ENCODE assay signal across 8 cellular contexts in the genomic region with DNA sequence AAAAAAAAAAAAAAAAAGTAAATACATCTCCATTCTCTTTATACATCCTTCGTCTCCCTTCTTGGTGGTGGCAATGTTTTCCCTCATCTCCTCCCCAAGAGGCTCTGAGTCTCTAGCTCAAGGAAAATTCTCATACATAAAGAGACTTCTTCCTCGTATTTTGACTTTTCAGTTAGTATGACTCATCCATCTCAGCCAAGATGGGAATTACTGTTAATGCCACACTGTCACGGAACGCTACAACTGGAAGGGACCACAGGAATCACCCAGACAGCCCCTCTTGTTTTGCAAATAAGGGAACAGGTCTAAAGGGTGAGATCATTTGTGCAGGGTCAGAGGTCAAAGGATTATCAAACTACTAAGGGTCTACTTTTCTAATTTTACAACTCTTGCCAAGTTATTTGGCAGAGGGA. TPM values are rescaled to one million over a fixed set of nuclear protein-coding genes. Genes with fewer than 3 reads are reported as not detected.
DNase-seq lines count a peak whose midpoint lies in the region; ATAC-seq and TF ChIP-seq lines count a peak whose summit lies in the region.

No MANE protein-coding gene starts in this region.

- H3K4me1 Mint-ChIP-seq in activated CD4-positive, alpha-beta T cell treated with anti-CD3 and anti-CD28 coated beads for 36 hours: peaks cover 79% of the 10 kb centered on the region

- POLR2A ChIA-PET in activated CD4-positive, alpha-beta T cell treated with anti-CD3 and anti-CD28 coated beads for 36 hours (lab: Charles Lee): no interaction called here

- intact Hi-C loops in activated CD4-positive, alpha-beta T cell treated with anti-CD3 and anti-CD28 coated beads for 36 hours (cut with DNase I, micrococcal nuclease): loop anchor here (1.0 to 2.0 kb wide), 2 partner anchors 10 to 18 kb away; no protein-coding TSS in a partner anchor

- peaks cover 37% of the 10 kb centered on the region for H3K36me3 Mint-ChIP-seq in activated CD4-positive, alpha-beta T cell treated with anti-CD3 and anti-CD28 coated beads for 36 hours (ENCODE audit: low read depth)

- H3K4me3 Mint-ChIP-seq in activated CD4-positive, alpha-beta T cell treated with anti-CD3 and anti-CD28 coated beads for 36 hours: no peak overlapping the region

- H3K27ac Mint-ChIP-seq in activated CD4-positive, alpha-beta T cell treated with anti-CD3 and anti-CD28 coated beads for 36 hours: peak overlapping the region; percentile 76

- CTCF ChIA-PET in activated CD4-positive, alpha-beta T cell treated with anti-CD3 and anti-CD28 coated beads for 36 hours (lab: Charles Lee): interaction anchor here (0.5 to 1.8 kb wide), 5 partner anchors 18 to 391 kb away, joined by 3 to 10 read pairs (median 3); no protein-coding TSS in a partner anchor

- ATAC-seq in activated CD4-positive, alpha-beta T cell treated with anti-CD3 and anti-CD28 coated beads for 36 hours: no peak
- ATAC-seq in SK-N-SH treated with all-trans-retinoic acid at 6 μM for 48 hours: peak; percentile 38

- DNase-seq in activated CD4-positive, alpha-beta T cell treated with anti-CD3 and anti-CD28 coated beads for 36 hours: no peak
- no peak for DNase-seq in activated CD4-positive, alpha-beta T cell treated with anti-CD3 and anti-CD28 coated beads for 1 hour
- DNase-seq in glomerular visceral epithelial cell (ENCODE audit: extremely low spot score) (peak; percentile 93), stromal cell of bone marrow (ENCODE audit: low read depth) (peak; percentile 74), middle frontal gyrus (ENCODE audit: extremely low spot score, low spot score) (no peak), NOMO-1 treated with dmso at 0.1 percent for 144 hours (lab: John Stamatoyannopoulos, UW; ENCODE audit: unreplicated experiment) (no peak)
- DNase-seq in activated CD4-positive, CD25-positive, alpha-beta regulatory T cell treated with anti-CD3 and anti-CD28 coated beads, Interleukin-2, amount 50 U/mL, for 72 hours: no peak

- no peaks in the 10 kb centered on the region for H3K27me3 Mint-ChIP-seq in activated CD4-positive, alpha-beta T cell treated with anti-CD3 and anti-CD28 coated beads for 36 hours

- H3K9me3 Mint-ChIP-seq in activated CD4-positive, alpha-beta T cell treated with anti-CD3 and anti-CD28 coated beads for 36 hours (ENCODE audit: low read depth): no peaks in the 10 kb centered on the region

TF ChIP-seq in SK-N-SH treated with all-trans-retinoic acid at 6 μM for 48 hours, 23 proteins besides CTCF, POLR2A, EP300 and RAD21:
- TF ChIP-seq CSDC2 (CRISPR knock-in tag; IDR thresholded peaks at IDR 0.05) (no peak), ZC3H10 (CRISPR knock-in tag; IDR thresholded peaks at IDR 0.05) (no peak), ISL1 (CRISPR knock-in tag; IDR thresholded peaks at IDR 0.05) (no peak), ZFP3 (CRISPR knock-in tag; IDR thresholded peaks at IDR 0.05) (no peak), RARB (CRISPR knock-in tag; IDR thresholded peaks at IDR 0.05) (no peak), ZNF8 (CRISPR knock-in tag; IDR thresholded peaks at IDR 0.05) (no peak), GLIS3 (CRISPR knock-in tag; IDR thresholded peaks at IDR 0.05) (no peak), TOX (CRISPR knock-in tag; IDR thresholded peaks at IDR 0.05; ENCODE audit: borderline replicate concordance) (no peak), ZNF565 (CRISPR knock-in tag; conservative IDR thresholded peaks at IDR 0.05; ENCODE audit: low read depth) (no peak), SNAI2 (CRISPR knock-in tag; IDR thresholded peaks at IDR 0.05) (no peak), ZNF70 (CRISPR knock-in tag; IDR thresholded peaks at IDR 0.05) (no peak), ESRRG (CRISPR knock-in tag; IDR thresholded peaks at IDR 0.05) (no peak)
- TF ChIP-seq, protein P1, sequence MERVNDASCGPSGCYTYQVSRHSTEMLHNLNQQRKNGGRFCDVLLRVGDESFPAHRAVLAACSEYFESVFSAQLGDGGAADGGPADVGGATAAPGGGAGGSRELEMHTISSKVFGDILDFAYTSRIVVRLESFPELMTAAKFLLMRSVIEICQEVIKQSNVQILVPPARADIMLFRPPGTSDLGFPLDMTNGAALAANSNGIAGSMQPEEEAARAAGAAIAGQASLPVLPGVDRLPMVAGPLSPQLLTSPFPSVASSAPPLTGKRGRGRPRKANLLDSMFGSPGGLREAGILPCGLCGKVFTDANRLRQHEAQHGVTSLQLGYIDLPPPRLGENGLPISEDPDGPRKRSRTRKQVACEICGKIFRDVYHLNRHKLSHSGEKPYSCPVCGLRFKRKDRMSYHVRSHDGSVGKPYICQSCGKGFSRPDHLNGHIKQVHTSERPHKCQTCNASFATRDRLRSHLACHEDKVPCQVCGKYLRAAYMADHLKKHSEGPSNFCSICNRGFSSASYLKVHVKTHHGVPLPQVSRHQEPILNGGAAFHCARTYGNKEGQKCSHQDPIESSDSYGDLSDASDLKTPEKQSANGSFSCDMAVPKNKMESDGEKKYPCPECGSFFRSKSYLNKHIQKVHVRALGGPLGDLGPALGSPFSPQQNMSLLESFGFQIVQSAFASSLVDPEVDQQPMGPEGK (CRISPR knock-in tag; IDR thresholded peaks at IDR 0.05; ENCODE audit: borderline replicate concordance): no peak
- TF ChIP-seq, protein P2, sequence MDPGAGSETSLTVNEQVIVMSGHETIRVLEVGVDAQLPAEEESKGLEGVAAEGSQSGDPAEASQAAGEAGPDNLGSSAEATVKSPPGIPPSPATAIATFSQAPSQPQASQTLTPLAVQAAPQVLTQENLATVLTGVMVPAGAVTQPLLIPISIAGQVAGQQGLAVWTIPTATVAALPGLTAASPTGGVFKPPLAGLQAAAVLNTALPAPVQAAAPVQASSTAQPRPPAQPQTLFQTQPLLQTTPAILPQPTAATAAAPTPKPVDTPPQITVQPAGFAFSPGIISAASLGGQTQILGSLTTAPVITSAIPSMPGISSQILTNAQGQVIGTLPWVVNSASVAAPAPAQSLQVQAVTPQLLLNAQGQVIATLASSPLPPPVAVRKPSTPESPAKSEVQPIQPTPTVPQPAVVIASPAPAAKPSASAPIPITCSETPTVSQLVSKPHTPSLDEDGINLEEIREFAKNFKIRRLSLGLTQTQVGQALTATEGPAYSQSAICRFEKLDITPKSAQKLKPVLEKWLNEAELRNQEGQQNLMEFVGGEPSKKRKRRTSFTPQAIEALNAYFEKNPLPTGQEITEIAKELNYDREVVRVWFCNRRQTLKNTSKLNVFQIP (CRISPR knock-in tag; IDR thresholded peaks at IDR 0.05; ENCODE audit: borderline replicate concordance, low read depth): no peak
- TF ChIP-seq, protein P3, sequence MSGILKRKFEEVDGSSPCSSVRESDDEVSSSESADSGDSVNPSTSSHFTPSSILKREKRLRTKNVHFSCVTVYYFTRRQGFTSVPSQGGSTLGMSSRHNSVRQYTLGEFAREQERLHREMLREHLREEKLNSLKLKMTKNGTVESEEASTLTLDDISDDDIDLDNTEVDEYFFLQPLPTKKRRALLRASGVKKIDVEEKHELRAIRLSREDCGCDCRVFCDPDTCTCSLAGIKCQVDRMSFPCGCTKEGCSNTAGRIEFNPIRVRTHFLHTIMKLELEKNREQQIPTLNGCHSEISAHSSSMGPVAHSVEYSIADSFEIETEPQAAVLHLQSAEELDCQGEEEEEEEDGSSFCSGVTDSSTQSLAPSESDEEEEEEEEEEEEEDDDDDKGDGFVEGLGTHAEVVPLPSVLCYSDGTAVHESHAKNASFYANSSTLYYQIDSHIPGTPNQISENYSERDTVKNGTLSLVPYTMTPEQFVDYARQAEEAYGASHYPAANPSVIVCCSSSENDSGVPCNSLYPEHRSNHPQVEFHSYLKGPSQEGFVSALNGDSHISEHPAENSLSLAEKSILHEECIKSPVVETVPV (CRISPR knock-in tag; IDR thresholded peaks at IDR 0.05): no peak
- TF ChIP-seq, protein P4, sequence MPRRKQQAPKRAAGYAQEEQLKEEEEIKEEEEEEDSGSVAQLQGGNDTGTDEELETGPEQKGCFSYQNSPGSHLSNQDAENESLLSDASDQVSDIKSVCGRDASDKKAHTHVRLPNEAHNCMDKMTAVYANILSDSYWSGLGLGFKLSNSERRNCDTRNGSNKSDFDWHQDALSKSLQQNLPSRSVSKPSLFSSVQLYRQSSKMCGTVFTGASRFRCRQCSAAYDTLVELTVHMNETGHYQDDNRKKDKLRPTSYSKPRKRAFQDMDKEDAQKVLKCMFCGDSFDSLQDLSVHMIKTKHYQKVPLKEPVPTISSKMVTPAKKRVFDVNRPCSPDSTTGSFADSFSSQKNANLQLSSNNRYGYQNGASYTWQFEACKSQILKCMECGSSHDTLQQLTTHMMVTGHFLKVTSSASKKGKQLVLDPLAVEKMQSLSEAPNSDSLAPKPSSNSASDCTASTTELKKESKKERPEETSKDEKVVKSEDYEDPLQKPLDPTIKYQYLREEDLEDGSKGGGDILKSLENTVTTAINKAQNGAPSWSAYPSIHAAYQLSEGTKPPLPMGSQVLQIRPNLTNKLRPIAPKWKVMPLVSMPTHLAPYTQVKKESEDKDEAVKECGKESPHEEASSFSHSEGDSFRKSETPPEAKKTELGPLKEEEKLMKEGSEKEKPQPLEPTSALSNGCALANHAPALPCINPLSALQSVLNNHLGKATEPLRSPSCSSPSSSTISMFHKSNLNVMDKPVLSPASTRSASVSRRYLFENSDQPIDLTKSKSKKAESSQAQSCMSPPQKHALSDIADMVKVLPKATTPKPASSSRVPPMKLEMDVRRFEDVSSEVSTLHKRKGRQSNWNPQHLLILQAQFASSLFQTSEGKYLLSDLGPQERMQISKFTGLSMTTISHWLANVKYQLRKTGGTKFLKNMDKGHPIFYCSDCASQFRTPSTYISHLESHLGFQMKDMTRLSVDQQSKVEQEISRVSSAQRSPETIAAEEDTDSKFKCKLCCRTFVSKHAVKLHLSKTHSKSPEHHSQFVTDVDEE (CRISPR knock-in tag; IDR thresholded peaks at IDR 0.05): no peak
- TF ChIP-seq, protein P5, sequence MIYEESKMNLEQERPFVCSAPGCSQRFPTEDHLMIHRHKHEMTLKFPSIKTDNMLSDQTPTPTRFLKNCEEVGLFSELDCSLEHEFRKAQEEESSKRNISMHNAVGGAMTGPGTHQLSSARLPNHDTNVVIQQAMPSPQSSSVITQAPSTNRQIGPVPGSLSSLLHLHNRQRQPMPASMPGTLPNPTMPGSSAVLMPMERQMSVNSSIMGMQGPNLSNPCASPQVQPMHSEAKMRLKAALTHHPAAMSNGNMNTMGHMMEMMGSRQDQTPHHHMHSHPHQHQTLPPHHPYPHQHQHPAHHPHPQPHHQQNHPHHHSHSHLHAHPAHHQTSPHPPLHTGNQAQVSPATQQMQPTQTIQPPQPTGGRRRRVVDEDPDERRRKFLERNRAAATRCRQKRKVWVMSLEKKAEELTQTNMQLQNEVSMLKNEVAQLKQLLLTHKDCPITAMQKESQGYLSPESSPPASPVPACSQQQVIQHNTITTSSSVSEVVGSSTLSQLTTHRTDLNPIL (CRISPR knock-in tag; IDR thresholded peaks at IDR 0.05; ENCODE audit: low read depth): no peak

RNA-seq across cellular contexts. Expression of a gene that starts 19.5 kb away (rescaled TPM):
- total RNA-seq in activated CD4-positive, alpha-beta T cell treated with anti-CD3 and anti-CD28 coated beads for 36 hours: 10 to 100 TPM; 56.6 to 81.5 TPM

RNA-seq across cellular contexts. Expression of a gene that starts 32.4 kb away (rescaled TPM):
- 100 to 1,000 TPM; 200 to 290 TPM for total RNA-seq in activated CD4-positive, alpha-beta T cell treated with anti-CD3 and anti-CD28 coated beads for 36 hours

Comparison
In these comparisons a context has a peak if more than half of its experiments do, and no peak if none do; other contexts are left out.
1. DNase-seq: peak in glomerular visceral epithelial cell (single experiment) and stromal cell of bone marrow (single experiment); none in activated CD4-positive, alpha-beta T cell treated with anti-CD3 and anti-CD28 coated beads for 36 hours (single experiment), activated CD4-positive, alpha-beta T cell treated with anti-CD3 and anti-CD28 coated beads for 1 hour (single experiment), middle frontal gyrus (single experiment), activated CD4-positive, CD25-positive, alpha-beta regulatory T cell treated with anti-CD3 and anti-CD28 coated beads, Interleukin-2, amount 50 U/mL, for 72 hours (single experiment) and NOMO-1 treated with dmso at 0.1 percent for 144 hours (single experiment).